In the genomic region with DNA sequence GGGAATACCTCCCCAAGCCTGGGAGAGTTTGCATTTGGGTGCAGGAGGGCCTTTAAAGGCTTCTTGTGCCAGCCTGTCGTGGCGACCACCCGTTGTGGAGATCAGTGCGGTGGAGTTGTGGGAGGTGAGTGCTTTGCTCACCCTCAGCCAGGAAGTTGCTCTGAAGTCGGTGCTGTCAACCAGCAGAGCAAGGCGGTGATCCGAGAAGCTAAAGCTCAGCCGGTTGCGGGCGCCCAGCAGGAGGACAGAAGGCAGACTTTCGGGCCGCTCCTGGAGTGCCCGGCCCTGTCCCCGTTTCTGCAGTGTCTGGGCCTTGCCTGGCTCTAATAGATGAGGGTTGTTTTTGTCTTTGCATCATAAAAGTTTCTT, we compare ENCODE assay signal across 8 cellular contexts. TPM values are rescaled to one million over a fixed set of nuclear protein-coding genes. Genes with fewer than 3 reads are reported as not detected.
DNase-seq lines count a peak whose midpoint lies in the region; ATAC-seq and TF ChIP-seq lines count a peak whose summit lies in the region.

No MANE protein-coding gene starts in this region.

- ATAC-seq in heart right ventricle (no peak), left ventricle myocardium superior (no peak), GM21786 (IDR thresholded peaks at IDR 0.05; ENCODE audit: unreplicated experiment) (no peak)
- no peak for ATAC-seq in activated T-cell treated with anti-CD3 and anti-CD28 coated beads, Interleukin-2, amount 50 U/mL, for 72 hours (replicated peaks in 1 of 2)
- no peak for ATAC-seq in stimulated activated memory B cell treated with anti-CD40 and anti-IgM and Interleukin-4, amounts not matched to agents 10 μg/mL and 1 μg/mL and 100 μg/mL, for 72 hours

- DNase-seq in heart right ventricle (no peak), left ventricle myocardium superior (no peak), D341Med (ENCODE audit: low spot score) (no peak), GM13976 (ENCODE audit: low spot score) (no peak)
- DNase-seq in activated T-cell treated with anti-CD3 and anti-CD28 coated beads, Interleukin-2, amount 50 U/mL, for 72 hours, result peak; percentile 43 to 53

- H3K4me3 Mint-ChIP-seq in activated T-cell treated with anti-CD3 and anti-CD28 coated beads, Interleukin-2, amount 50 U/mL, for 72 hours, result peak overlapping the region; percentile 94 to 96
- H3K4me3 Mint-ChIP-seq in stimulated activated memory B cell treated with anti-CD40 and anti-IgM and Interleukin-4, amounts not matched to agents 10 μg/mL and 1 μg/mL and 100 μg/mL, for 72 hours, result peak overlapping the region; percentile 93

- H3K27ac ChIP-seq in heart right ventricle, result peak overlapping the region in 9 of 10 donors; percentile 70 to 100 (median 85)

- H3K27me3 ChIP-seq in heart right ventricle, result no peaks in the 10 kb centered on the region

- peaks cover 34% of the 10 kb centered on the region for H3K4me1 Mint-ChIP-seq in activated T-cell treated with anti-CD3 and anti-CD28 coated beads, Interleukin-2, amount 50 U/mL, for 72 hours (ENCODE audit: low read depth)
- peaks cover 65% of the 10 kb centered on the region for H3K4me1 Mint-ChIP-seq in stimulated activated memory B cell treated with anti-CD40 and anti-IgM and Interleukin-4, amounts not matched to agents 10 μg/mL and 1 μg/mL and 100 μg/mL, for 72 hours

- in situ Hi-C loops in GM13976 (cut with MboI; ENCODE audit: low sequenced_read_pairs, unreplicated experiment), result loop anchor here (25.0 kb wide), 1 partner anchor 99 kb away; no protein-coding TSS in a partner anchor

- intact Hi-C loops in heart right ventricle (cut with DNase I), result loop anchor here in 2 of 10 donors (5.0 to 10.0 kb wide), 3 partner anchors 41 to 101 kb away; partner anchors contain the start of genes GNPTG (in 1 of the 2), TSR3 (in 1 of the 2) and UNKL (in 1 of the 2)
- intact Hi-C loops in left ventricle myocardium superior (cut with micrococcal nuclease), result no loop called here

- no peaks in the 10 kb centered on the region for H3K9me3 ChIP-seq in heart right ventricle

- H3K4me1 ChIP-seq in heart right ventricle, result peaks cover 21 to 45% (median 35%) of the 10 kb centered on the region in 9 donors

- peak overlapping the region; percentile 95 for H3K27ac Mint-ChIP-seq in activated T-cell treated with anti-CD3 and anti-CD28 coated beads, Interleukin-2, amount 50 U/mL, for 72 hours
- peak overlapping the region; percentile 99 for H3K27ac Mint-ChIP-seq in stimulated activated memory B cell treated with anti-CD40 and anti-IgM and Interleukin-4, amounts not matched to agents 10 μg/mL and 1 μg/mL and 100 μg/mL, for 72 hours

- peaks cover 0 to 40% (median 18%) of the 10 kb centered on the region in 9 donors for H3K36me3 ChIP-seq in heart right ventricle

- H3K36me3 Mint-ChIP-seq in activated T-cell treated with anti-CD3 and anti-CD28 coated beads, Interleukin-2, amount 50 U/mL, for 72 hours (ENCODE audit: insufficient read depth in 2 of 2), result peaks cover 14 to 16% of the 10 kb centered on the region in 2 donors
- peaks cover 33% of the 10 kb centered on the region for H3K36me3 Mint-ChIP-seq in stimulated activated memory B cell treated with anti-CD40 and anti-IgM and Interleukin-4, amounts not matched to agents 10 μg/mL and 1 μg/mL and 100 μg/mL, for 72 hours

- 2 to 3% methylated on average over 14 of the region's 14 CpGs for WGBS in heart right ventricle, 2 donors

- H3K9me3 Mint-ChIP-seq in activated T-cell treated with anti-CD3 and anti-CD28 coated beads, Interleukin-2, amount 50 U/mL, for 72 hours, result no peaks in the 10 kb centered on the region
- H3K9me3 Mint-ChIP-seq in stimulated activated memory B cell treated with anti-CD40 and anti-IgM and Interleukin-4, amounts not matched to agents 10 μg/mL and 1 μg/mL and 100 μg/mL, for 72 hours, result no peaks in the 10 kb centered on the region

- peak overlapping the region; percentile 60 to 99 (median 84) for H3K4me3 ChIP-seq in heart right ventricle
- peak overlapping the region; percentile 93 for H3K4me3 ChIP-seq in iPS-11a (ENCODE audit: low read depth, low read length)

- TF ChIP-seq CTCF in heart right ventricle (IDR thresholded peaks at IDR 0.05) (no peak), GM13976 (IDR thresholded peaks at IDR 0.05; ENCODE audit: borderline replicate concordance, control extremely low read depth, extremely low read depth, insufficient read depth, missing control alignments) (no peak)

- no peaks in the 10 kb centered on the region for H3K27me3 Mint-ChIP-seq in activated T-cell treated with anti-CD3 and anti-CD28 coated beads, Interleukin-2, amount 50 U/mL, for 72 hours (ENCODE audit: low read depth)
- H3K27me3 Mint-ChIP-seq in stimulated activated memory B cell treated with anti-CD40 and anti-IgM and Interleukin-4, amounts not matched to agents 10 μg/mL and 1 μg/mL and 100 μg/mL, for 72 hours, result no peaks in the 10 kb centered on the region

RNA-seq across cellular contexts. Expression of gene UBE2I, which starts 1.4 kb away (rescaled TPM):
- total RNA-seq in heart right ventricle (10 to 100 TPM; 70.6 to 99.8 (median 84.6) TPM), left ventricle myocardium superior (93.8 TPM)
- 10 to 100 TPM; 63.1 to 76.4 TPM for polyA plus RNA-seq in heart right ventricle
- total RNA-seq in activated T-cell treated with anti-CD3 and anti-CD28 coated beads, Interleukin-2, amount 50 U/mL, for 72 hours, result 100 to 1,000 TPM; 225 to 231 TPM

RNA-seq across cellular contexts. Expression of gene BAIAP3, which starts 22.6 kb away (rescaled TPM):
- 1 to 10 TPM in 9 of 10 donors, under 1 TPM in 1; 0.37 to 3.8 (median 2.0) TPM for total RNA-seq in heart right ventricle
- polyA plus RNA-seq in heart right ventricle, result 1 to 10 TPM; 1.4 to 6.8 TPM
- total RNA-seq in left ventricle myocardium superior, result 5.2 TPM
- 1 to 10 TPM in 1 of 2 donors, under 1 TPM in 1; 0.26 to 1.1 TPM for total RNA-seq in activated T-cell treated with anti-CD3 and anti-CD28 coated beads, Interleukin-2, amount 50 U/mL, for 72 hours

RNA-seq across cellular contexts. Expression of gene TSR3, which starts 40.9 kb away (rescaled TPM):
- 10 to 100 TPM; 41.5 to 63.6 (median 56.0) TPM for total RNA-seq in heart right ventricle
- polyA plus RNA-seq in heart right ventricle, result 10 to 100 TPM; 43.7 to 83.4 TPM
- 55.9 TPM for total RNA-seq in left ventricle myocardium superior
- total RNA-seq in activated T-cell treated with anti-CD3 and anti-CD28 coated beads, Interleukin-2, amount 50 U/mL, for 72 hours, result 10 to 100 TPM; 39.1 to 44.8 TPM

RNA-seq across cellular contexts. Expression of gene GNPTG, which starts 40.9 kb away (rescaled TPM):
- 10 to 100 TPM; 24.8 to 43.4 (median 29.9) TPM for total RNA-seq in heart right ventricle
- polyA plus RNA-seq in heart right ventricle, result 10 to 100 TPM; 44.5 to 56.3 TPM
- 37.6 TPM for total RNA-seq in left ventricle myocardium superior
- 10 to 100 TPM; 22.1 to 23.8 TPM for total RNA-seq in activated T-cell treated with anti-CD3 and anti-CD28 coated beads, Interleukin-2, amount 50 U/mL, for 72 hours

RNA-seq across cellular contexts. Expression of gene TPSD1, which starts 54.9 kb away (rescaled TPM):
- total RNA-seq in heart right ventricle (under 1 TPM in 3 of 10 donors, not detected in 7; 0.28 to 0.44 (median 0.33) TPM), left ventricle myocardium superior (0.50 TPM)
- polyA plus RNA-seq in heart right ventricle, result under 1 TPM; 0.12 to 0.51 TPM
- total RNA-seq in activated T-cell treated with anti-CD3 and anti-CD28 coated beads, Interleukin-2, amount 50 U/mL, for 72 hours, result not detected

Comparison
In these comparisons a context has a peak if more than half of its experiments do, and no peak if none do; other contexts are left out.
1. DNase-seq: peak in activated T-cell treated with anti-CD3 and anti-CD28 coated beads, Interleukin-2, amount 50 U/mL, for 72 hours (2 of 2); none in heart right ventricle (0 of 2), left ventricle myocardium superior (single experiment), D341Med (single experiment) and GM13976 (single experiment).